Comparison of ENCODE assay signal across 8 cellular contexts in genomic region chr5:59813761-59814562, GRCh38.
DNase-seq lines count a peak whose midpoint lies in the region; ATAC-seq and TF ChIP-seq lines count a peak whose summit lies in the region.

No MANE protein-coding gene starts in this region.

- no peak overlapping the region for H2BK15ac ChIP-seq in IMR-90 (ENCODE audit: low read depth, low read length)

- TF ChIP-seq RAD21 in IMR-90 (IDR thresholded peaks at IDR 0.05; ENCODE audit: low read length), result peak; percentile 77

- no peak overlapping the region for H3K4ac ChIP-seq in IMR-90 (ENCODE audit: low read depth, low read length)

- H3K18ac ChIP-seq in IMR-90 (ENCODE audit: low read depth, low read length), result no peak overlapping the region

- H2AFZ ChIP-seq in IMR-90 (replicated peaks; ENCODE audit: low read length, poor library complexity), result no peak overlapping the region

- no TSS peak for BruUV-seq in IMR-90 (replicated peaks; lab: Mats Ljungman, UMichigan)

- H2AK5ac ChIP-seq in IMR-90 (ENCODE audit: low read depth, low read length), result no peak overlapping the region

- H3K9me3 ChIP-seq in IMR-90 (ENCODE audit: control insufficient read depth, insufficient read depth, low read length), result no peaks in the 10 kb centered on the region

- H2BK20ac ChIP-seq in IMR-90 (ENCODE audit: low read depth, low read length), result no peak overlapping the region

- no peaks in the 10 kb centered on the region for H4K20me1 ChIP-seq in IMR-90 (ENCODE audit: insufficient read depth, low read length)

- H3K36me3 Mint-ChIP-seq in naive B cell, result no peaks in the 10 kb centered on the region

- no peak overlapping the region for H4K8ac ChIP-seq in IMR-90 (ENCODE audit: low read depth in 2 of 2, low read length in 2 of 2)

- dilution Hi-C loops in IMR-90 (cut with HindIII; ENCODE audit: low sequenced_read_pairs, unreplicated experiment), result no loop called here

- no peak overlapping the region for H3K23ac ChIP-seq in IMR-90 (ENCODE audit: low read depth, low read length)

- H3K27ac ChIP-seq in IMR-90 (ENCODE audit: insufficient read depth, low read length) (no peak overlapping the region), dorsolateral prefrontal cortex (no peak overlapping the region)

- intact Hi-C loops in IMR-90 (cut with micrococcal nuclease), result loop anchor here (1.0 to 5.0 kb wide), 3 partner anchors 347 to 853 kb away; no protein-coding TSS in a partner anchor
- intact Hi-C loops in dorsolateral prefrontal cortex (cut with DNase I), result loop anchor here (5.0 to 10.0 kb wide), 6 partner anchors 471 to 773 kb away; no protein-coding TSS in a partner anchor

- no peak overlapping the region for H3K14ac ChIP-seq in IMR-90 (replicated peaks; ENCODE audit: low read depth, low read length)

- in situ Hi-C loops in IMR-90 (cut with MboI; ENCODE audit: low sequenced_read_pairs), result loop anchor here (10.0 to 25.0 kb wide), 4 partner anchors 351 to 861 kb away; no protein-coding TSS in a partner anchor

- H2BK120ac ChIP-seq in IMR-90 (ENCODE audit: low read depth, low read length), result no peak overlapping the region

- no CpG with 5 or more reads among the region's 8 CpGs for WGBS in IMR-90 (ENCODE audit: extremely low coverage in 2 of 2, insufficient read length in 1 of 2), 2 experiments

- CTCF ChIA-PET in IMR-90 (lab: Yijun Ruan, JAX), result interaction anchor here (0.6 to 3.2 kb wide), 10 partner anchors 11 to 855 kb away, joined by 3 to 27 read pairs (median 4); no protein-coding TSS in a partner anchor

- POLR2A ChIA-PET in IMR-90 (lab: Charles Lee; ENCODE audit: unreplicated experiment), result no interaction called here

- peaks cover 3 to 5% (median 5%) of the 10 kb centered on the region in 3 donors for H3K4me1 Mint-ChIP-seq in naive B cell

- H3K9me1 ChIP-seq in IMR-90 (ENCODE audit: insufficient read depth, low read length), result no peaks in the 10 kb centered on the region

- no peak overlapping the region for H3K4me3 ChIP-seq in IMR-90 (ENCODE audit: insufficient read depth, low read depth, low read length)
- H3K4me3 ChIP-seq in dorsolateral prefrontal cortex, result no peak overlapping the region

- H3K27me3 ChIP-seq in IMR-90 (ENCODE audit: control insufficient read depth, insufficient read depth, low read length), result peaks cover 7% of the 10 kb centered on the region
- H3K27me3 ChIP-seq in dorsolateral prefrontal cortex, result no peaks in the 10 kb centered on the region

- no peak overlapping the region for H3K56ac ChIP-seq in IMR-90 (ENCODE audit: extremely low read depth, insufficient read depth, low read length)

- no peak overlapping the region for H3K9ac ChIP-seq in IMR-90 (ENCODE audit: low read depth, low read length)

- H3K36me3 ChIP-seq in IMR-90 (ENCODE audit: control insufficient read depth, insufficient read depth, low read length), result no peaks in the 10 kb centered on the region

- no peak overlapping the region for H3K4me3 Mint-ChIP-seq in naive B cell

- DNase-seq in Daoy (ENCODE audit: low read depth) (peak; percentile 60), IMR-90 (peak; percentile 67), RKO (ENCODE audit: low spot score) (peak; percentile 71), dorsolateral prefrontal cortex (no peak), naive B cell (peak; percentile 41)
- DNase-seq in activated T-cell treated with anti-CD3 and anti-CD28 coated beads, Interleukin-2, amount 50 U/mL, for 1 hour, result no peak

- no peaks in the 10 kb centered on the region for H3K9me3 Mint-ChIP-seq in naive B cell

- no peak overlapping the region for H3K4me2 ChIP-seq in IMR-90 (ENCODE audit: low read depth, low read length)

- no peaks in the 10 kb centered on the region for H3K79me1 ChIP-seq in IMR-90 (ENCODE audit: low read depth in 1 of 2, low read length in 2 of 2)

- peak; percentile 61 for TF ChIP-seq CTCF in IMR-90 (conservative IDR thresholded peaks at IDR 0.05; ENCODE audit: low read depth, low read length)
- peak; percentile 26 to 79 (median 63) for TF ChIP-seq CTCF in dorsolateral prefrontal cortex (IDR thresholded peaks at IDR 0.05 in 54 of 56, conservative IDR thresholded peaks at IDR 0.05 in 2 of 56; ENCODE audit: low read depth in 1 of 56, partially characterized antibody in 56 of 56)

- peak; percentile 55 for ATAC-seq in GM21390 (IDR thresholded peaks at IDR 0.05; ENCODE audit: unreplicated experiment)
- peak; percentile 85 for ATAC-seq in IMR-90 (ENCODE audit: low read depth)
- ATAC-seq in naive B cell (ENCODE audit: low read depth in 2 of 2), result peak; percentile 61 to 81
- ATAC-seq in HG02973 (IDR thresholded peaks at IDR 0.05; ENCODE audit: unreplicated experiment), result no peak

- H2AK9ac ChIP-seq in IMR-90 (replicated peaks; ENCODE audit: low read depth, low read length, poor library complexity), result no peak overlapping the region

- no peak overlapping the region for H3K27ac Mint-ChIP-seq in naive B cell

- TF ChIP-seq POLR2A in IMR-90 (IDR thresholded peaks at IDR 0.05; ENCODE audit: low read depth, low read length), result no peak

- H3K27me3 Mint-ChIP-seq in naive B cell, result peaks cover 0 to 4% (median 4%) of the 10 kb centered on the region in 3 donors

- no peaks in the 10 kb centered on the region for H3K4me1 ChIP-seq in IMR-90 (ENCODE audit: control insufficient read depth, insufficient read depth, low read length)

- H2BK5ac ChIP-seq in IMR-90 (ENCODE audit: low read depth, low read length, poor library complexity, severe bottlenecking), result no peak overlapping the region

- no peak overlapping the region for H4K5ac ChIP-seq in IMR-90 (ENCODE audit: low read depth, low read length)

- H4K91ac ChIP-seq in IMR-90 (ENCODE audit: insufficient read depth, low read depth, low read length), result no peak overlapping the region

TF ChIP-seq in IMR-90, 13 proteins besides CTCF, POLR2A, EP300 and RAD21:
- no peak for TF ChIP-seq BHLHE40 (IDR thresholded peaks at IDR 0.05; ENCODE audit: low read depth, low read length)
- TF ChIP-seq SMC3 (IDR thresholded peaks at IDR 0.05; ENCODE audit: low read depth, low read length), result peak; percentile 55
- no peak for TF ChIP-seq RCOR1 (IDR thresholded peaks at IDR 0.05; ENCODE audit: insufficient replicate concordance, low read length)
- TF ChIP-seq NFE2L2 (IDR thresholded peaks at IDR 0.05; ENCODE audit: low read depth, low read length), result no peak
- TF ChIP-seq FOS (IDR thresholded peaks at IDR 0.05; ENCODE audit: low read depth, low read length), result no peak
- no peak for TF ChIP-seq ELK1 (IDR thresholded peaks at IDR 0.05; ENCODE audit: borderline replicate concordance, low read depth, low read length)
- no peak for TF ChIP-seq USF2 (IDR thresholded peaks at IDR 0.05; ENCODE audit: low read depth, low read length)
- TF ChIP-seq CEBPB (IDR thresholded peaks at IDR 0.05; ENCODE audit: low read depth, low read length), result peak; percentile 59; the same call in 1 of the 2 replicates
- no peak for TF ChIP-seq RFX5 (IDR thresholded peaks at IDR 0.05; ENCODE audit: low read depth, low read length)
- no peak for TF ChIP-seq MAFK (IDR thresholded peaks at IDR 0.05; ENCODE audit: low read depth, low read length)
- no peak for TF ChIP-seq MAZ (IDR thresholded peaks at IDR 0.05; ENCODE audit: borderline replicate concordance, low read depth, low read length)

Comparison
In these comparisons a context has a peak if more than half of its experiments do, and no peak if none do; other contexts are left out.
1. DNase-seq: peak in Daoy (single experiment), IMR-90 (single experiment), RKO (single experiment) and naive B cell (single experiment); none in dorsolateral prefrontal cortex (0 of 10) and activated T-cell treated with anti-CD3 and anti-CD28 coated beads, Interleukin-2, amount 50 U/mL, for 1 hour (single experiment).